ENCODE assay signal across 10 cellular contexts in genomic region chr14:93035917-93036651, GRCh38.
DNase-seq lines count a peak whose midpoint lies in the region; ATAC-seq and TF ChIP-seq lines count a peak whose summit lies in the region.
"Had no signal": no experiment of that assay in that cellular context is flagged by ENCODE, and none has a peak within 500 bp of the region (broad histone marks: within the 10 kb centered on the region; RNA-seq: fewer than 3 reads in every experiment).

No MANE protein-coding gene starts in this region.

- peak overlapping the region; percentile 72 to 95 (median 90) for H3K27ac ChIP-seq in gastroesophageal sphincter

- no peaks in the 10 kb centered on the region for H3K9me3 Mint-ChIP-seq in Calu3 (ENCODE audit: low read depth, unreplicated experiment)
- no peaks in the 10 kb centered on the region for H3K9me3 Mint-ChIP-seq in WTC11
- no peaks in the 10 kb centered on the region for H3K9me3 Mint-ChIP-seq in osteocyte (ENCODE audit: unreplicated experiment)
- H3K9me3 Mint-ChIP-seq: type B pancreatic cell had no signal

- H3K36me3 Mint-ChIP-seq in Calu3 (ENCODE audit: insufficient read depth, unreplicated experiment) (peaks cover 18% of the 10 kb centered on the region), WTC11 (no peaks in the 10 kb centered on the region), osteocyte (ENCODE audit: unreplicated experiment) (no peaks in the 10 kb centered on the region)
- H3K36me3 Mint-ChIP-seq: type B pancreatic cell had no signal

- no peaks in the 10 kb centered on the region for H3K9me3 ChIP-seq in gastroesophageal sphincter

- no peak for ATAC-seq in WTC11
- peak; percentile 29 for ATAC-seq in gastroesophageal sphincter
- no peak for ATAC-seq in HG03135 (IDR thresholded peaks at IDR 0.05; ENCODE audit: unreplicated experiment)
- no peak for ATAC-seq in HG02642 (IDR thresholded peaks at IDR 0.05; ENCODE audit: poor library complexity, unreplicated experiment)
- ATAC-seq: T-helper 17 cell had no signal

- TF ChIP-seq CTCF in Calu3 (IDR thresholded peaks at IDR 0.05; ENCODE audit: unreplicated experiment) (no peak), WTC11 (IDR thresholded peaks at IDR 0.05) (no peak), gastroesophageal sphincter (IDR thresholded peaks at IDR 0.05) (no peak), osteocyte (IDR thresholded peaks at IDR 0.05) (no peak)

- CTCF ChIA-PET in Calu3 (lab: Charles Lee) (interaction anchor here (1.1 to 1.6 kb wide), 5 partner anchors 8 to 100 kb away, joined by 3 read pairs; no protein-coding TSS in a partner anchor), WTC11 (lab: Charles Lee) (interaction anchor here (2.1 kb wide), 1 partner anchor 77 kb away, joined by 12 read pairs; no protein-coding TSS in a partner anchor)

- H3K27me3 Mint-ChIP-seq in Calu3 (ENCODE audit: unreplicated experiment) (no peaks in the 10 kb centered on the region), WTC11 (ENCODE audit: low read depth) (no peaks in the 10 kb centered on the region), osteocyte (ENCODE audit: unreplicated experiment) (no peaks in the 10 kb centered on the region)
- H3K27me3 Mint-ChIP-seq: T-helper 17 cell, type B pancreatic cell had no signal

- H3K4me1 Mint-ChIP-seq in Calu3 (ENCODE audit: low read depth, unreplicated experiment) = peaks cover 70% of the 10 kb centered on the region
- peaks cover 77% of the 10 kb centered on the region for H3K4me1 Mint-ChIP-seq in WTC11
- H3K4me1 Mint-ChIP-seq in osteocyte (ENCODE audit: unreplicated experiment) = peaks cover 89% of the 10 kb centered on the region

- POLR2A ChIA-PET in WTC11 (lab: Charles Lee) = no interaction called here

- H3K4me3 ChIP-seq in gastroesophageal sphincter = no peak overlapping the region

- peaks cover 10 to 100% (median 84%) of the 10 kb centered on the region in 3 donors for H3K4me1 ChIP-seq in gastroesophageal sphincter

- TF ChIP-seq EP300 in gastroesophageal sphincter (IDR thresholded peaks at IDR 0.05) = no peak

- H3K36me3 ChIP-seq in gastroesophageal sphincter = no peaks in the 10 kb centered on the region

- TF ChIP-seq POLR2A in gastroesophageal sphincter (IDR thresholded peaks at IDR 0.05) = no peak

- DNase-seq in Calu3 = peak; percentile 81
- DNase-seq in WTC11 (ENCODE audit: low spot score) = no peak
- DNase-seq in osteocyte (ENCODE audit: extremely low spot score, unreplicated experiment) = no peak
- DNase-seq in OCI-M1 (lab: John Stamatoyannopoulos, UW) = no peak
- no peak for DNase-seq in NCI-H82 treated with DMSO at 0.1 percent for 48 hours (lab: John Stamatoyannopoulos, UW; ENCODE audit: unreplicated experiment)
- DNase-seq: T-helper 17 cell had no signal

- WGBS in gastroesophageal sphincter (ENCODE audit: low coverage in 1 of 2), 2 donors = 33 to 70% methylated on average over 6 to 9 of the region's 22 CpGs

- intact Hi-C loops in Calu3 (cut with micrococcal nuclease; ENCODE audit: unreplicated experiment) = loop anchor here (1.0 kb wide), 1 partner anchor 8 kb away; no protein-coding TSS in a partner anchor

- H3K27ac Mint-ChIP-seq in Calu3 (ENCODE audit: unreplicated experiment) (peak overlapping the region; percentile 59), WTC11 (no peak overlapping the region), osteocyte (ENCODE audit: unreplicated experiment) (peak overlapping the region; percentile 67)
- H3K27ac Mint-ChIP-seq: type B pancreatic cell had no signal

- peak overlapping the region; percentile 5 for H3K4me3 Mint-ChIP-seq in Calu3 (ENCODE audit: low read depth, unreplicated experiment)
- no peak overlapping the region for H3K4me3 Mint-ChIP-seq in WTC11
- no peak overlapping the region for H3K4me3 Mint-ChIP-seq in osteocyte (ENCODE audit: unreplicated experiment)
- H3K4me3 Mint-ChIP-seq: T-helper 17 cell, type B pancreatic cell had no signal

- no peaks in the 10 kb centered on the region for H3K27me3 ChIP-seq in gastroesophageal sphincter

- BruUV-seq in Calu3 (replicated peaks; lab: Mats Ljungman, UMichigan) = TSS peak; percentile 50

TF ChIP-seq in WTC11, 78 proteins besides CTCF, POLR2A, EP300 and RAD21:
- TF ChIP-seq ZNF232 (CRISPR knock-in tag; IDR thresholded peaks at IDR 0.05) (no peak), GABPB1 (CRISPR knock-in tag; IDR thresholded peaks at IDR 0.05) (peak; percentile 60; the same call in 1 of the 2 replicates)
